ENCODE assay signal across 9 cellular contexts in the genomic region with DNA sequence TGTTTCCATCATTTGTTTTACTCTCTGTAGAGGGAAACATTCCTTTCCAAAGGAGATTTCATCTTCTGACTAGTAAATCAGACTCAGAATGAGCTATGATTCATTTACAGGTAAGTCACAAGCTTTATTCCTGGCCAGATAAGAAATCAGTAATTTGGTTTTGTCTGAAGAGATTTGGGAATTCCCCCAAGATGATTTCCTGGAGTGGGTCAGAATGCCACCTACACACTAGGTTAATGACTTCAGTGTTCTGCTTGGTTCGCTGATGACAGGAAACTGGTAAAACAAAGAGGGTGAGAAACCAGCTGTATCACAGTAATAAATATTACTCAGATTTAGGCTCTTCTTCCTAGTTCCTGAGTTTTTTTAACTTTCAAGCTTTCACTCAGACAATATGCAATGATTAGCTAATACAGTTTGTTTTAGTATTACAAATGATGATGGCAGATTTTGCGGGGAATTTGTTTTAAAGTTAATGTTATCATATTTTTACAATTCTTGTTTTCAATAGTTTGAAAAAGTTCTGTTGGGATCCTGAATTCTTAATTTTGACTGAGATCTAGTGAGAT. TPM values are rescaled to one million over a fixed set of nuclear protein-coding genes. Genes with fewer than 3 reads are reported as not detected.
DNase-seq lines count a peak whose midpoint lies in the region; ATAC-seq lines count a peak whose summit lies in the region.
"Had no signal": no experiment of that assay in that cellular context is flagged by ENCODE, and none has a peak within 500 bp of the region (broad histone marks: within the 10 kb centered on the region; RNA-seq: fewer than 3 reads in every experiment).

No MANE protein-coding gene starts in this region.

- CTCF ChIA-PET in activated CD4-positive, alpha-beta memory T cell treated with anti-CD3 and anti-CD28 coated beads for 36 hours (lab: Charles Lee), result no interaction called here

- H3K36me3 Mint-ChIP-seq in activated T-cell treated with anti-CD3 and anti-CD28 coated beads, Interleukin-2, amount 50 U/mL, for 72 hours (ENCODE audit: insufficient read depth in 2 of 2), result no peaks in the 10 kb centered on the region
- H3K36me3 Mint-ChIP-seq in stimulated activated memory B cell treated with anti-CD40 and anti-IgM and Interleukin-4, amounts not matched to agents 10 μg/mL and 1 μg/mL and 100 μg/mL, for 72 hours, result no peaks in the 10 kb centered on the region
- no peaks in the 10 kb centered on the region for H3K36me3 Mint-ChIP-seq in activated CD4-positive, alpha-beta memory T cell treated with anti-CD3 and anti-CD28 coated beads for 36 hours

- H3K4me1 Mint-ChIP-seq in activated T-cell treated with anti-CD3 and anti-CD28 coated beads, Interleukin-2, amount 50 U/mL, for 72 hours (ENCODE audit: low read depth), result peaks cover 9% of the 10 kb centered on the region
- peaks cover 5% of the 10 kb centered on the region for H3K4me1 Mint-ChIP-seq in stimulated activated memory B cell treated with anti-CD40 and anti-IgM and Interleukin-4, amounts not matched to agents 10 μg/mL and 1 μg/mL and 100 μg/mL, for 72 hours
- peaks cover 9% of the 10 kb centered on the region for H3K4me1 Mint-ChIP-seq in activated CD4-positive, alpha-beta memory T cell treated with anti-CD3 and anti-CD28 coated beads for 36 hours (ENCODE audit: low read depth)

- peak overlapping the region; percentile 14 for H3K27ac Mint-ChIP-seq in activated T-cell treated with anti-CD3 and anti-CD28 coated beads, Interleukin-2, amount 50 U/mL, for 72 hours
- H3K27ac Mint-ChIP-seq in stimulated activated memory B cell treated with anti-CD40 and anti-IgM and Interleukin-4, amounts not matched to agents 10 μg/mL and 1 μg/mL and 100 μg/mL, for 72 hours, result no peak overlapping the region
- no peak overlapping the region for H3K27ac Mint-ChIP-seq in activated CD4-positive, alpha-beta memory T cell treated with anti-CD3 and anti-CD28 coated beads for 36 hours

- peaks cover 0 to 3% of the 10 kb centered on the region in 2 donors for H3K9me3 Mint-ChIP-seq in activated T-cell treated with anti-CD3 and anti-CD28 coated beads, Interleukin-2, amount 50 U/mL, for 72 hours
- H3K9me3 Mint-ChIP-seq in stimulated activated memory B cell treated with anti-CD40 and anti-IgM and Interleukin-4, amounts not matched to agents 10 μg/mL and 1 μg/mL and 100 μg/mL, for 72 hours, result no peaks in the 10 kb centered on the region
- no peaks in the 10 kb centered on the region for H3K9me3 Mint-ChIP-seq in activated CD4-positive, alpha-beta memory T cell treated with anti-CD3 and anti-CD28 coated beads for 36 hours

- H3K27me3 Mint-ChIP-seq in activated T-cell treated with anti-CD3 and anti-CD28 coated beads, Interleukin-2, amount 50 U/mL, for 72 hours (ENCODE audit: low read depth), result no peaks in the 10 kb centered on the region
- H3K27me3 Mint-ChIP-seq in stimulated activated memory B cell treated with anti-CD40 and anti-IgM and Interleukin-4, amounts not matched to agents 10 μg/mL and 1 μg/mL and 100 μg/mL, for 72 hours, result no peaks in the 10 kb centered on the region
- peaks cover 5% of the 10 kb centered on the region for H3K27me3 Mint-ChIP-seq in activated CD4-positive, alpha-beta memory T cell treated with anti-CD3 and anti-CD28 coated beads for 36 hours

- H3K4me3 Mint-ChIP-seq in activated T-cell treated with anti-CD3 and anti-CD28 coated beads, Interleukin-2, amount 50 U/mL, for 72 hours, result peak overlapping the region in 1 of 2 donors; percentile 29
- H3K4me3 Mint-ChIP-seq in stimulated activated memory B cell treated with anti-CD40 and anti-IgM and Interleukin-4, amounts not matched to agents 10 μg/mL and 1 μg/mL and 100 μg/mL, for 72 hours, result no peak overlapping the region
- no peak overlapping the region for H3K4me3 Mint-ChIP-seq in activated CD4-positive, alpha-beta memory T cell treated with anti-CD3 and anti-CD28 coated beads for 36 hours

- ATAC-seq in activated T-cell treated with anti-CD3 and anti-CD28 coated beads, Interleukin-2, amount 50 U/mL, for 72 hours (replicated peaks in 1 of 2), result peak; percentile 64 to 88
- peak; percentile 98 for ATAC-seq in HG02759 (IDR thresholded peaks at IDR 0.05; ENCODE audit: unreplicated experiment)
- ATAC-seq in stimulated activated memory B cell treated with anti-CD40 and anti-IgM and Interleukin-4, amounts not matched to agents 10 μg/mL and 1 μg/mL and 100 μg/mL, for 72 hours, result peak; percentile 77

- intact Hi-C loops in activated CD4-positive, alpha-beta memory T cell treated with anti-CD3 and anti-CD28 coated beads for 36 hours (cut with micrococcal nuclease), result loop anchor here (1.0 kb wide), 1 partner anchor 11 kb away; no protein-coding TSS in a partner anchor

- POLR2A ChIA-PET in activated CD4-positive, alpha-beta memory T cell treated with anti-CD3 and anti-CD28 coated beads for 36 hours (lab: Charles Lee), result no interaction called here

- DNase-seq in activated T-cell treated with anti-CD3 and anti-CD28 coated beads, Interleukin-2, amount 50 U/mL, for 72 hours, result peak; percentile 1
- DNase-seq in activated T-cell treated with anti-CD3 and anti-CD28 coated beads, Interleukin-2, amount 50 U/mL, for 1 hour, result no peak
- DNase-seq in HuH-7 (ENCODE audit: low spot score) (peak; percentile 31), NCI-H82 treated with DMSO at 0.1 percent for 48 hours (lab: John Stamatoyannopoulos, UW; ENCODE audit: unreplicated experiment) (no peak), hepatic stellate cell (ENCODE audit: low spot score) (no peak)
- no peak for DNase-seq in activated CD4-positive, alpha-beta memory T cell treated with anti-CD3 and anti-CD28 coated beads for 36 hours

RNA-seq across cellular contexts. Expression of a gene that starts 8.3 kb away (rescaled TPM):
- not detected for total RNA-seq in activated T-cell treated with anti-CD3 and anti-CD28 coated beads, Interleukin-2, amount 50 U/mL, for 72 hours
- total RNA-seq in activated CD4-positive, alpha-beta memory T cell treated with anti-CD3 and anti-CD28 coated beads for 36 hours, result not detected
- total RNA-seq: cardiac muscle cell had no signal

RNA-seq across cellular contexts. Expression of a gene that starts 44.3 kb away (rescaled TPM):
- not detected for total RNA-seq in activated T-cell treated with anti-CD3 and anti-CD28 coated beads, Interleukin-2, amount 50 U/mL, for 72 hours
- not detected for total RNA-seq in activated CD4-positive, alpha-beta memory T cell treated with anti-CD3 and anti-CD28 coated beads for 36 hours

Comparison
In these comparisons a context has a peak if more than half of its experiments do, and no peak if none do; other contexts are left out.
1. DNase-seq: peak in activated T-cell treated with anti-CD3 and anti-CD28 coated beads, Interleukin-2, amount 50 U/mL, for 72 hours (2 of 2) and HuH-7 (single experiment); none in activated T-cell treated with anti-CD3 and anti-CD28 coated beads, Interleukin-2, amount 50 U/mL, for 1 hour (single experiment), activated CD4-positive, alpha-beta memory T cell treated with anti-CD3 and anti-CD28 coated beads for 36 hours (single experiment), NCI-H82 treated with DMSO at 0.1 percent for 48 hours (single experiment) and hepatic stellate cell (single experiment).
2. Peak in every context shown above with its lines, with median percentiles within 50 percentile points of each other: ATAC-seq.